Comparison of ENCODE assay signal across 1 cellular context in the genomic region with DNA sequence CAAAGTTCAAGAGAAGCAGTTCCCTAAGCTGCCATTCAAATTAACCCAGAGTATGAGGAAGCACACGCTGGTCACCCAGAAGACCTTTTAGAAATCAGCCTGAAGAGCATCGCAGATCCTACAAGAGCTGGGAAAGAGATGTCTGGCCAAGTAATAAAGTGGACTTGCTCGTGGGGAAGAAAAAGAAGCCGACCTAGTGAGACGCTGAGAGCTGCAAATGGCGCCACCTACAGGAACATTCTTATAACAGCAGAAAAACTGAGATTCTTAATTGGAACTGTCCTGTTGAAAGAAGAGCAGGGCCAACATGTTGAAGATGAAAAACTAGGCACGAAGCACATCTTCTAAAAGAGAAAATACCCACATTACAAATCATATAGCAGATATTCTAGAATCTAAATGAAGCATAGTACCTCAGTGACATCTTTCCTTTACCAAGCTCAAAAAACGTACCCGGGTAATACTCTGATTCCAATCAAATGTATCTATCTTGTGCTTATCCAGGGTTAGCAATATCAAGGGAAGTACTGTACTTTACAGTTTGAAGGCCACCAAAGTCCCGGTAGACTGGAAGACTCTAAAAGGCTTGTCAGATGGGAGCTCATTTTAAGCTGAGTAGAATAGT.
TF ChIP-seq lines count a peak whose summit lies in the region.

No MANE protein-coding gene starts in this region.

TF ChIP-seq in GM23338, 12 proteins besides CTCF, POLR2A, EP300 and RAD21 (continued from another document):
- TF ChIP-seq, protein P1, sequence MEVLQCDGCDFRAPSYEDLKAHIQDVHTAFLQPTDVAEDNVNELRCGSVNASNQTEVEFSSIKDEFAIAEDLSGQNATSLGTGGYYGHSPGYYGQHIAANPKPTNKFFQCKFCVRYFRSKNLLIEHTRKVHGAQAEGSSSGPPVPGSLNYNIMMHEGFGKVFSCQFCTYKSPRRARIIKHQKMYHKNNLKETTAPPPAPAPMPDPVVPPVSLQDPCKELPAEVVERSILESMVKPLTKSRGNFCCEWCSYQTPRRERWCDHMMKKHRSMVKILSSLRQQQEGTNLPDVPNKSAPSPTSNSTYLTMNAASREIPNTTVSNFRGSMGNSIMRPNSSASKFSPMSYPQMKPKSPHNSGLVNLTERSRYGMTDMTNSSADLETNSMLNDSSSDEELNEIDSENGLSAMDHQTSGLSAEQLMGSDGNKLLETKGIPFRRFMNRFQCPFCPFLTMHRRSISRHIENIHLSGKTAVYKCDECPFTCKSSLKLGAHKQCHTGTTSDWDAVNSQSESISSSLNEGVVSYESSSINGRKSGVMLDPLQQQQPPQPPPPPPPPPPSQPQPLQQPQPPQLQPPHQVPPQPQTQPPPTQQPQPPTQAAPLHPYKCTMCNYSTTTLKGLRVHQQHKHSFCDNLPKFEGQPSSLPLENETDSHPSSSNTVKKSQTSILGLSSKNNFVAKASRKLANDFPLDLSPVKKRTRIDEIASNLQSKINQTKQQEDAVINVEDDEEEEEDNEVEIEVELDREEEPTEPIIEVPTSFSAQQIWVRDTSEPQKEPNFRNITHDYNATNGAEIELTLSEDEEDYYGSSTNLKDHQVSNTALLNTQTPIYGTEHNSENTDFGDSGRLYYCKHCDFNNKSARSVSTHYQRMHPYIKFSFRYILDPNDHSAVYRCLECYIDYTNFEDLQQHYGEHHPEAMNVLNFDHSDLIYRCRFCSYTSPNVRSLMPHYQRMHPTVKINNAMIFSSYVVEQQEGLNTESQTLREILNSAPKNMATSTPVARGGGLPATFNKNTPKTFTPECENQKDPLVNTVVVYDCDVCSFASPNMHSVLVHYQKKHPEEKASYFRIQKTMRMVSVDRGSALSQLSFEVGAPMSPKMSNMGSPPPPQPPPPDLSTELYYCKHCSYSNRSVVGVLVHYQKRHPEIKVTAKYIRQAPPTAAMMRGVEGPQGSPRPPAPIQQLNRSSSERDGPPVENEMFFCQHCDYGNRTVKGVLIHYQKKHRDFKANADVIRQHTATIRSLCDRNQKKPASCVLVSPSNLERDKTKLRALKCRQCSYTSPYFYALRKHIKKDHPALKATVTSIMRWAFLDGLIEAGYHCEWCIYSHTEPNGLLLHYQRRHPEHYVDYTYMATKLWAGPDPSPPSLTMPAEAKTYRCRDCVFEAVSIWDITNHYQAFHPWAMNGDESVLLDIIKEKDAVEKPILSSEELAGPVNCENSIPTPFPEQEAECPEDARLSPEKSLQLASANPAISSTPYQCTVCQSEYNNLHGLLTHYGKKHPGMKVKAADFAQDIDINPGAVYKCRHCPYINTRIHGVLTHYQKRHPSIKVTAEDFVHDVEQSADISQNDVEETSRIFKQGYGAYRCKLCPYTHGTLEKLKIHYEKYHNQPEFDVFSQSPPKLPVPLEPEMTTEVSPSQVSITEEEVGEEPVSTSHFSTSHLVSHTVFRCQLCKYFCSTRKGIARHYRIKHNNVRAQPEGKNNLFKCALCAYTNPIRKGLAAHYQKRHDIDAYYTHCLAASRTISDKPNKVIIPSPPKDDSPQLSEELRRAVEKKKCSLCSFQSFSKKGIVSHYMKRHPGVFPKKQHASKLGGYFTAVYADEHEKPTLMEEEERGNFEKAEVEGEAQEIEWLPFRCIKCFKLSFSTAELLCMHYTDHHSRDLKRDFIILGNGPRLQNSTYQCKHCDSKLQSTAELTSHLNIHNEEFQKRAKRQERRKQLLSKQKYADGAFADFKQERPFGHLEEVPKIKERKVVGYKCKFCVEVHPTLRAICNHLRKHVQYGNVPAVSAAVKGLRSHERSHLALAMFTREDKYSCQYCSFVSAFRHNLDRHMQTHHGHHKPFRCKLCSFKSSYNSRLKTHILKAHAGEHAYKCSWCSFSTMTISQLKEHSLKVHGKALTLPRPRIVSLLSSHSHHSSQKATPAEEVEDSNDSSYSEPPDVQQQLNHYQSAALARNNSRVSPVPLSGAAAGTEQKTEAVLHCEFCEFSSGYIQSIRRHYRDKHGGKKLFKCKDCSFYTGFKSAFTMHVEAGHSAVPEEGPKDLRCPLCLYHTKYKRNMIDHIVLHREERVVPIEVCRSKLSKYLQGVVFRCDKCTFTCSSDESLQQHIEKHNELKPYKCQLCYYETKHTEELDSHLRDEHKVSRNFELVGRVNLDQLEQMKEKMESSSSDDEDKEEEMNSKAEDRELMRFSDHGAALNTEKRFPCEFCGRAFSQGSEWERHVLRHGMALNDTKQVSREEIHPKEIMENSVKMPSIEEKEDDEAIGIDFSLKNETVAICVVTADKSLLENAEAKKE (CRISPR knock-in tag; IDR thresholded peaks at IDR 0.05) = no peak
- TF ChIP-seq ZNF114 (CRISPR knock-in tag; IDR thresholded peaks at IDR 0.05) (no peak), JUNB (IDR thresholded peaks at IDR 0.05; ENCODE audit: unreplicated experiment) (no peak), ZNF331 (CRISPR knock-in tag; IDR thresholded peaks at IDR 0.05; ENCODE audit: low read depth) (no peak), ETS1 (IDR thresholded peaks at IDR 0.05) (no peak), STAT1 (IDR thresholded peaks at IDR 0.05; ENCODE audit: unreplicated experiment) (no peak), POLR2AphosphoS5 (IDR thresholded peaks at IDR 0.05; ENCODE audit: low read depth) (no peak), EZH2 (IDR thresholded peaks at IDR 0.05; ENCODE audit: low read depth, unreplicated experiment) (no peak), NANOG (IDR thresholded peaks at IDR 0.05; ENCODE audit: borderline replicate concordance) (no peak)
